In genomic region chr15:47513496-47513895, GRCh38 we compare ENCODE assay signal across 15 cellular contexts.
"Had no signal": no experiment of that assay in that cellular context is flagged by ENCODE, and none has a peak within 500 bp of the region (broad histone marks: within the 10 kb centered on the region; RNA-seq: fewer than 3 reads in every experiment).

No MANE protein-coding gene starts in this region.

- H3K9ac ChIP-seq: parathyroid adenoma had no signal

- H3K27ac ChIP-seq: left ventricle myocardium inferior, parathyroid adenoma had no signal

- H3K4me1 ChIP-seq: parathyroid adenoma had no signal

- H3K9me3 ChIP-seq: left ventricle myocardium inferior, mucosa of descending colon had no signal

- ATAC-seq: activated CD8-positive, alpha-beta T cell treated with anti-CD3 and anti-CD28 coated beads for 36 hours; activated naive CD4-positive, alpha-beta T cell treated with anti-CD3 and anti-CD28 coated beads, Interleukin-2, amount 50 U/mL, for 72 hours; mucosa of descending colon; naive thymus-derived CD4-positive, alpha-beta T cell; stimulated activated effector memory CD8-positive, alpha-beta T cell treated with anti-CD3 and anti-CD28 coated beads, Interleukin-12 subunit alpha, Interleukin-12 subunit beta, amount 100 ng/mL, for 72 hours; T-helper 17 cell had no signal

- H3K4me3 ChIP-seq: left ventricle myocardium inferior, mucosa of descending colon had no signal

- H2AFZ ChIP-seq: parathyroid adenoma had no signal

- DNase-seq: activated B cell treated with CpG ODN at 0.5 μM for 24 hours; activated CD4-positive, alpha-beta T cell treated with anti-CD3 and anti-CD28 coated beads for 48 hours; activated CD8-positive, alpha-beta T cell treated with anti-CD3 and anti-CD28 coated beads for 36 hours; activated effector memory CD4-positive, alpha-beta T cell treated with anti-CD3 and anti-CD28 coated beads, Interleukin-2, amount 50 U/mL, for 16 hours; activated T-cell treated with anti-CD3 and anti-CD28 coated beads, Interleukin-2, amount 50 U/mL, for 48 hours; cerebellar nuclear complex; effector CD8-positive, alpha-beta T cell; islet precursor cell; left ventricle myocardium inferior; mucosa of descending colon; naive thymus-derived CD4-positive, alpha-beta T cell; T-helper 17 cell had no signal

- H3K79me2 ChIP-seq: parathyroid adenoma had no signal

- H3K36me3 ChIP-seq: left ventricle myocardium inferior had no signal
